7 cellular contexts compared by ENCODE assay signal in the genomic region with DNA sequence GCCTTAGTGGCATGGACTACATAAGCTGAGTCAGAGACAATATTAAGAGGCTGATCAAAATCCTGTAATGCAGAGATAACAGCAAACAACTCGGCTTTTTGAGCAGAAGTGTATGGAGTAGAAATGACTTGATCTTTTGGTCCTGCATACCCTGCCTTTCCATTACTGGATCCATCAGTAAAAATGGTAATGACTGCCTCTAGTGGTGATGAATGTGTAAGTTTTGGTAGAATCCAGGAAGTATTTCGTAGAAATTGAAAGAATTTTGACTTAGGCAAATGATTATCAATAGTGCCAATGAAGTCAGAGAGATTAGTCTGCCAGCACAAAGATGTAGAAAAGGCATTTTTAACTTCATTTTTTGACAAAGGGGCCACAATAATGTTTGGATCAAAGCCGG.
A peak's percentile ranks its signal among the peaks of the same experiment; 100 is the strongest.
DNase-seq lines count a peak whose midpoint lies in the region; ATAC-seq, FAIRE-seq and TF ChIP-seq lines count a peak whose summit lies in the region.
"Not testable (repeated sequence)": the region's sequence is repeated elsewhere in the genome, so short reads cannot be mapped to it uniquely, and the experiment has no call there.

No MANE protein-coding gene starts in this region.

- H3K79me2 ChIP-seq in KMS-11 (ENCODE audit: insufficient read depth, low read depth); GM12878 (ENCODE audit: control insufficient read depth, insufficient read depth, low read length); mesendoderm (ENCODE audit: control insufficient read depth, insufficient read depth, low read length): not testable (repeated sequence)

- SMC1A ChIA-PET in GM12878 (lab: Charles Lee; ENCODE audit: uncharacterized antibody, unreplicated experiment): interaction anchor here (1.0 kb wide), 1 partner anchor 363 kb away, joined by 3 read pairs; no protein-coding TSS in a partner anchor

- intact Hi-C loops in GM12878 (cut with micrococcal nuclease; ENCODE audit: unreplicated experiment): loop anchor here (10.0 kb wide), 1 partner anchor 391 kb away; no protein-coding TSS in a partner anchor

- not testable (repeated sequence) for H2AK5ac ChIP-seq in mesendoderm (ENCODE audit: low read length)

- WGBS in GM12878 (ENCODE audit: insufficient coverage, insufficient replicate concordance, low lambda C conversion rate, missing lambda C conversion rate): 15% methylated on average over 3 of the region's 3 CpGs
- WGBS in mesendoderm (ENCODE audit: extremely low coverage, insufficient coverage, low lambda C conversion rate): no CpG with 5 or more reads among the region's 3 CpGs

- not testable (repeated sequence) for H3K4me2 ChIP-seq in KMS-11; GM12878 (ENCODE audit: control insufficient read depth, insufficient read depth); mesendoderm (ENCODE audit: low read length)

- TF ChIP-seq POLR2A in GM12891 (IDR thresholded peaks at IDR 0.05; ENCODE audit: low read depth, low read length); GM12878 (IDR thresholded peaks at IDR 0.05; ENCODE audit: low read depth, low read length): not testable (repeated sequence)

- not testable (repeated sequence) for H2BK15ac ChIP-seq in mesendoderm (replicated peaks; ENCODE audit: low read depth)

- H2AFZ ChIP-seq in KMS-11 (ENCODE audit: low read depth); GM12878 (ENCODE audit: control insufficient read depth, low read depth, low read length): not testable (repeated sequence)

- H3K4me1 ChIP-seq in KMS-11 (ENCODE audit: low read depth, poor library complexity, severe bottlenecking); GM12878 (ENCODE audit: control insufficient read depth, insufficient read depth, low read length); mesendoderm (ENCODE audit: control insufficient read depth, low read depth, low read length): not testable (repeated sequence)

- FAIRE-seq in GM12891 (lab: Jason Lieb, UNC) (peak; percentile 61), RCC 7860 (lab: Jason Lieb, UNC) (peak; percentile 8)
- not testable (repeated sequence) for FAIRE-seq in GM12878 (lab: Jason Lieb, UNC)

- H3K9me3 ChIP-seq in GM12878 (replicated peaks; ENCODE audit: control insufficient read depth, insufficient read depth, low read length): not testable (repeated sequence)

- RAD21 ChIA-PET in GM12878 (lab: Charles Lee; ENCODE audit: unreplicated experiment): not testable (repeated sequence)

- not testable (repeated sequence) for H3K9ac ChIP-seq in KMS-11; GM12878 (ENCODE audit: control insufficient read depth, insufficient read depth, low read length); mesendoderm (ENCODE audit: low read length)

- H4K5ac ChIP-seq in mesendoderm (ENCODE audit: low read length): not testable (repeated sequence)

- not testable (repeated sequence) for H2BK5ac ChIP-seq in mesendoderm (ENCODE audit: low read length)

- H4K8ac ChIP-seq in mesendoderm (ENCODE audit: low read depth, low read length): not testable (repeated sequence)

- TF ChIP-seq EP300 in GM12878 (IDR thresholded peaks at IDR 0.05; ENCODE audit: borderline replicate concordance in 1 of 2, control insufficient read depth in 1 of 2, low read depth in 2 of 2, low read length in 2 of 2): not testable (repeated sequence)

- not testable (repeated sequence) for H3K4me3 ChIP-seq in KMS-11 (IDR thresholded peaks at IDR 0.05; ENCODE audit: insufficient read depth, low read depth, low read length); GM12878; mesendoderm (ENCODE audit: low read length)

- not testable (repeated sequence) for H3K4ac ChIP-seq in mesendoderm (ENCODE audit: low read depth, low read length)

- H3K36me3 ChIP-seq in KMS-11 (ENCODE audit: insufficient read depth); GM12878 (ENCODE audit: control insufficient read depth in 2 of 2, insufficient read depth in 2 of 2, low read length in 1 of 2); mesendoderm (ENCODE audit: control insufficient read depth, insufficient read depth, low read length): not testable (repeated sequence)

- peak; percentile 41 for TF ChIP-seq RAD21 in GM12878 (IDR thresholded peaks at IDR 0.05; ENCODE audit: insufficient read depth, low read depth, low read length)

- 0 out of 2 replicates have a peak, but pooled peaks have one; percentile 14 for TF ChIP-seq CTCF in KMS-11 (conservative IDR thresholded peaks at IDR 0.05; ENCODE audit: low read depth, low read length)
- TF ChIP-seq CTCF in GM12878 (IDR thresholded peaks at IDR 0.05 in 2 of 3, conservative IDR thresholded peaks at IDR 0.05 in 1 of 3; ENCODE audit: control insufficient read depth in 2 of 3, extremely low read depth in 1 of 3, insufficient read depth in 1 of 3, low read depth in 3 of 3, low read length in 3 of 3): peak in 2 of 3 experiments; percentile 10 to 21; a peak in 1 of 6 replicates

- not testable (repeated sequence) for H3K27ac ChIP-seq in KMS-11; GM12878 (ENCODE audit: control insufficient read depth, insufficient read depth); mesendoderm (ENCODE audit: low read depth, low read length)

- not testable (repeated sequence) for H3K79me1 ChIP-seq in mesendoderm (ENCODE audit: low read length)

- not testable (repeated sequence) for H3K23ac ChIP-seq in mesendoderm (ENCODE audit: low read length)

- not testable (repeated sequence) for H3K27me3 ChIP-seq in KMS-11 (ENCODE audit: insufficient read depth, low read depth); GM12878 (replicated peaks in 1 of 2; ENCODE audit: control insufficient read depth in 2 of 2, insufficient read depth in 2 of 2, low read length in 1 of 2); mesendoderm (ENCODE audit: insufficient read depth, low read length, poor library complexity)

- H2BK120ac ChIP-seq in mesendoderm (ENCODE audit: low read depth, low read length): not testable (repeated sequence)

- not testable (repeated sequence) for H4K20me1 ChIP-seq in KMS-11 (ENCODE audit: insufficient read depth); GM12878 (ENCODE audit: control insufficient read depth, insufficient read depth)

- not testable (repeated sequence) for H3K56ac ChIP-seq in mesendoderm (ENCODE audit: low read length)

- not testable (repeated sequence) for H3K18ac ChIP-seq in mesendoderm (ENCODE audit: low read length)

- in situ Hi-C loops in GM12878 (cut with MboI): not testable (repeated sequence)

- BruUV-seq in GM12878 (replicated peaks; lab: Mats Ljungman, UMichigan): not testable (repeated sequence)

- CTCF ChIA-PET in GM12878 (lab: Yijun Ruan, JAX): interaction anchor here (0.7 to 0.9 kb wide), 2 partner anchors 33 to 117 kb away, joined by 3 to 5 read pairs; no protein-coding TSS in a partner anchor

- peak; percentile 28 for DNase-seq in DMS53 (lab: John Stamatoyannopoulos, UW)
- not testable (repeated sequence) for DNase-seq in GM12891 (ENCODE audit: insufficient read length, low spot score); RCC 7860 (ENCODE audit: low spot score); GM12878 (ENCODE audit: low read depth, low spot score)
- peak; percentile 13 for DNase-seq in NCI-H82 (lab: John Stamatoyannopoulos, UW)
- peak; percentile 10 for DNase-seq in mesendoderm

- not testable (repeated sequence) for ATAC-seq in GM12878

- POLR2A ChIA-PET in GM12878 (lab: Charles Lee): not testable (repeated sequence)
